ENCODE assay signal across 7 cellular contexts in genomic region chr20:49711331-49711987, GRCh38. TPM values are rescaled to one million over a fixed set of nuclear protein-coding genes. Genes with fewer than 3 reads are reported as not detected.
DNase-seq lines count a peak whose midpoint lies in the region; ATAC-seq and TF ChIP-seq lines count a peak whose summit lies in the region.

No MANE protein-coding gene starts in this region.

- H3K4me3 Mint-ChIP-seq in GM23338, result peak overlapping the region; percentile 98

- H3K36me3 ChIP-seq in GM23338 (ENCODE audit: insufficient read depth) (no peaks in the 10 kb centered on the region), spleen (no peaks in the 10 kb centered on the region)

- 0 out of 2 replicates have a peak, but pooled peaks cover 2% of the 10 kb centered on the region for H3F3A ChIP-seq in GM23338 (replicated peaks; ENCODE audit: low read depth)

- no peaks in the 10 kb centered on the region for H3K9me2 ChIP-seq in GM23338 (ENCODE audit: insufficient read depth)

- no peak for DNase-seq in GM23338 (ENCODE audit: low spot score)
- DNase-seq in foreskin fibroblast, result no peak
- DNase-seq in spleen, result no peak
- DNase-seq in COLO829 (ENCODE audit: low spot score), result no peak
- no peak for DNase-seq in DMS153 treated with DMSO at 0.1 percent for 48 hours (lab: John Stamatoyannopoulos, UW; ENCODE audit: unreplicated experiment)
- DNase-seq in NCI-H748 treated with DMSO at 0.1 percent for 48 hours (lab: John Stamatoyannopoulos, UW), result no peak

- H3K27me3 Mint-ChIP-seq in GM23338 (ENCODE audit: insufficient read depth, low read depth, poor library complexity), result peaks cover 10% of the 10 kb centered on the region

- H4K20me1 ChIP-seq in GM23338 (replicated peaks; ENCODE audit: insufficient read depth), result peaks cover 57% of the 10 kb centered on the region

- intact Hi-C loops in spleen (cut with DNase I; ENCODE audit: low total_unique reads), result loop anchor here (5.0 to 10.0 kb wide), 2 partner anchors 47 to 101 kb away; partner anchors contain the start of gene SLC9A8

- H3K9me3 ChIP-seq in spleen, result no peaks in the 10 kb centered on the region

- TF ChIP-seq CTCF in GM23338 (conservative IDR thresholded peaks at IDR 0.05; ENCODE audit: low read depth in 2 of 2), result no peak
- no peak for TF ChIP-seq CTCF in VCaP (conservative IDR thresholded peaks at IDR 0.05)
- TF ChIP-seq CTCF in foreskin fibroblast (IDR thresholded peaks at IDR 0.05; ENCODE audit: low read depth, low read length), result no peak
- TF ChIP-seq CTCF in spleen (IDR thresholded peaks at IDR 0.05 in 8 of 11, conservative IDR thresholded peaks at IDR 0.05 in 3 of 11), result no peak

- H3K9me3 Mint-ChIP-seq in GM23338, result no peaks in the 10 kb centered on the region

- H3K4me1 ChIP-seq in GM23338 (ENCODE audit: insufficient read depth), result peaks cover 42% of the 10 kb centered on the region
- peaks cover 25 to 80% (median 65%) of the 10 kb centered on the region in 6 donors for H3K4me1 ChIP-seq in spleen

- H3K4me2 ChIP-seq in GM23338, result peak overlapping the region; percentile 99

- H3K4me1 Mint-ChIP-seq in GM23338, result peaks cover 44% of the 10 kb centered on the region

- no peak for TF ChIP-seq POLR2A in spleen (IDR thresholded peaks at IDR 0.05)

- no peak for ATAC-seq in GM23338

- H3K27ac ChIP-seq in GM23338 (ENCODE audit: low read depth) (no peak overlapping the region), VCaP (peak overlapping the region; percentile 94), spleen (peak overlapping the region in 7 of 8 donors; percentile 91 to 99 (median 95))

- H3K36me3 Mint-ChIP-seq in GM23338 (ENCODE audit: low read depth), result no peaks in the 10 kb centered on the region; the same call in 2 of the 3 replicates

- WGBS in spleen, 5 donors, result 33 to 63% (median 52%) methylated on average over 3 of the region's 3 CpGs

- no peaks in the 10 kb centered on the region for H3K27me3 ChIP-seq in GM23338 (ENCODE audit: insufficient read depth)
- no peaks in the 10 kb centered on the region for H3K27me3 ChIP-seq in spleen (replicated peaks in 1 of 7)

- no peak overlapping the region for H2AFZ ChIP-seq in GM23338

- peaks cover 69% of the 10 kb centered on the region for H3K79me2 ChIP-seq in GM23338 (replicated peaks; ENCODE audit: insufficient read depth)

- no peak overlapping the region for H3K27ac Mint-ChIP-seq in GM23338

- peak overlapping the region; percentile 92 for H3K4me3 ChIP-seq in GM23338
- H3K4me3 ChIP-seq in foreskin fibroblast (ENCODE audit: low read depth in 1 of 2, low read length in 2 of 2), result peak overlapping the region; percentile 76 to 87
- peak overlapping the region in 7 of 8 donors; percentile 87 to 95 (median 92) for H3K4me3 ChIP-seq in spleen

TF ChIP-seq in GM23338, 12 proteins besides CTCF, POLR2A, EP300 and RAD21 (continues in another document):
- no peak for TF ChIP-seq EZH2 (IDR thresholded peaks at IDR 0.05; ENCODE audit: low read depth, unreplicated experiment)
- no peak for TF ChIP-seq REST (IDR thresholded peaks at IDR 0.05; ENCODE audit: unreplicated experiment)
- no peak for TF ChIP-seq STAT1 (IDR thresholded peaks at IDR 0.05; ENCODE audit: unreplicated experiment)
- no peak for TF ChIP-seq JUNB (IDR thresholded peaks at IDR 0.05; ENCODE audit: unreplicated experiment)
- no peak for TF ChIP-seq ZNF462 (CRISPR knock-in tag; IDR thresholded peaks at IDR 0.05)
- TF ChIP-seq ZNF331 (CRISPR knock-in tag; IDR thresholded peaks at IDR 0.05; ENCODE audit: low read depth), result no peak
- TF ChIP-seq CREB1 (CRISPR knock-in tag; IDR thresholded peaks at IDR 0.05; ENCODE audit: low read depth), result no peak
- no peak for TF ChIP-seq ZNF114 (CRISPR knock-in tag; IDR thresholded peaks at IDR 0.05)

RNA-seq across cellular contexts. Expression of gene B4GALT5, which starts 2.2 kb away (rescaled TPM):
- total RNA-seq in GM23338 (2014; rRNA removed; shearing (Covaris generic)), result 50.3 and 53.2 TPM in 2 replicates
- polyA plus RNA-seq in GM23338 (2016; fragmentation: Nextera tagmentation; extraction: Ambion mirVana) (19.1 and 20.1 TPM in 2 replicates), spleen (10 to 100 TPM in 1 of 3 donors, 1 to 10 TPM in 2; 3.9 to 15.7 (median 4.3) TPM)
- 10 to 100 TPM; 41.1 to 79.0 (median 63.4) TPM for total RNA-seq in spleen
